Comparison of ENCODE assay signal across 33 cellular contexts in genomic region chr12:53589915-53590314, GRCh38.
"Had no signal": no experiment of that assay in that cellular context is flagged by ENCODE, and none has a peak within 500 bp of the region (broad histone marks: within the 10 kb centered on the region; RNA-seq: fewer than 3 reads in every experiment).

No MANE protein-coding gene starts in this region.

- H3K9me3 ChIP-seq: adrenal gland, body of pancreas, SJSA1 had no signal

- H3K27ac Mint-ChIP-seq: activated CD4-positive, alpha-beta T cell treated with anti-CD3 and anti-CD28 coated beads, Interleukin-2, amount 10 ng/mL, durations not matched to agents 24 days and 14 days; activated CD8-positive, alpha-beta T cell treated with anti-CD3 and anti-CD28 coated beads for 36 hours; activated naive CD4-positive, alpha-beta T cell treated with anti-CD3 and anti-CD28 coated beads for 36 hours; activated naive CD4-positive, alpha-beta T cell treated with anti-CD3 and anti-CD28 coated beads, Interleukin-2, amount 50 U/mL, for 72 hours; activated T-helper 1 cell treated with anti-CD3 and anti-CD28 coated beads, Interleukin-12 subunit alpha, Interleukin-12 subunit beta, Interleukin-2, Interleukin-4 antibody, amounts not matched to agents 30 ng/mL and 10 ng/mL and 1 ng/mL, durations not matched to agents 14 hours and 24 hours and 36 hours had no signal

- H3K4me2 ChIP-seq: KMS-11 had no signal

- H3K27me3 ChIP-seq: adrenal gland, body of pancreas, SJSA1 had no signal

- H3K36me3 Mint-ChIP-seq: activated naive CD4-positive, alpha-beta T cell treated with anti-CD3 and anti-CD28 coated beads, Interleukin-2, amount 50 U/mL, for 72 hours had no signal

- DNase-seq: activated CD4-positive, alpha-beta T cell treated with anti-CD3 and anti-CD28 coated beads, Interleukin-2, amount 10 ng/mL, durations not matched to agents 24 days and 14 days; activated CD4-positive, alpha-beta T cell treated with anti-CD3 and anti-CD28 coated beads, Interleukin-2, amount 50 U/mL, for 4 hours; activated CD8-positive, alpha-beta T cell treated with anti-CD3 and anti-CD28 coated beads for 36 hours; activated gamma-delta T cell treated with Interleukin-2 at 50 U/mL for 16 hours; activated naive CD4-positive, alpha-beta T cell treated with anti-CD3 and anti-CD28 coated beads for 36 hours; activated T-cell treated with anti-CD3 and anti-CD28 coated beads, Interleukin-2, amount 50 U/mL, for 1 hour; adrenal gland; body of pancreas; caudate nucleus; cerebellar nuclear complex; NCI-H1092 treated with DMSO at 0.1 percent for 48 hours; NCI-H1417; NCI-H146; NCI-H187; NCI-H2029 treated with DMSO at 0.1 percent for 48 hours; NCI-H2107; NCI-H2171 treated with DMSO at 0.1 percent for 48 hours; NCI-H2227 treated with DMSO at 0.1 percent for 48 hours; NCI-H446; NCI-H524; NCI-H82; SHP77 treated with DMSO at 0.1 percent for 48 hours; SW 1271; T-helper 1 cell; T1000 had no signal

- H3K36me3 ChIP-seq: adrenal gland, SJSA1 had no signal

- H3K9ac ChIP-seq: KMS-11 had no signal

- FAIRE-seq: astrocyte, bronchial epithelial cell had no signal

- H3K27ac ChIP-seq: body of pancreas, KMS-11, SJSA1 had no signal

- H3K27me3 Mint-ChIP-seq: activated CD4-positive, alpha-beta T cell treated with anti-CD3 and anti-CD28 coated beads, Interleukin-2, amount 10 ng/mL, durations not matched to agents 24 days and 14 days; activated CD8-positive, alpha-beta T cell treated with anti-CD3 and anti-CD28 coated beads for 36 hours had no signal

- H3K4me3 ChIP-seq: adrenal gland, body of pancreas, SJSA1 had no signal

- H3K4me3 Mint-ChIP-seq: activated CD4-positive, alpha-beta T cell treated with anti-CD3 and anti-CD28 coated beads, Interleukin-2, amount 10 ng/mL, durations not matched to agents 24 days and 14 days; activated CD8-positive, alpha-beta T cell treated with anti-CD3 and anti-CD28 coated beads for 36 hours; activated naive CD4-positive, alpha-beta T cell treated with anti-CD3 and anti-CD28 coated beads for 36 hours; activated T-helper 1 cell treated with anti-CD3 and anti-CD28 coated beads, Interleukin-12 subunit alpha, Interleukin-12 subunit beta, Interleukin-2, Interleukin-4 antibody, amounts not matched to agents 30 ng/mL and 10 ng/mL and 1 ng/mL, durations not matched to agents 14 hours and 24 hours and 36 hours had no signal

- ATAC-seq: activated CD8-positive, alpha-beta T cell treated with anti-CD3 and anti-CD28 coated beads for 36 hours; body of pancreas; Panc1; SK-N-SH treated with all-trans-retinoic acid at 6 μM for 48 hours had no signal
